ENCODE assay signal across 27 cellular contexts in genomic region chr10:116168329-116168728, GRCh38.
"Had no signal": no experiment of that assay in that cellular context is flagged by ENCODE, and none has a peak within 500 bp of the region (broad histone marks: within the 10 kb centered on the region; RNA-seq: fewer than 3 reads in every experiment).

No MANE protein-coding gene starts in this region.

- H3K27me3 Mint-ChIP-seq: activated B cell treated with CpG ODN at 0.5 μM for 24 hours; activated CD8-positive, alpha-beta T cell treated with anti-CD3 and anti-CD28 coated beads for 36 hours; central memory CD8-positive, alpha-beta T cell; stimulated activated memory B cell treated with anti-CD40 and anti-IgM and Interleukin-4, amounts not matched to agents 10 μg/mL and 1 μg/mL and 100 μg/mL, for 72 hours; T-helper 17 cell had no signal

- H3K4me3 Mint-ChIP-seq: activated B cell treated with CpG ODN at 0.5 μM for 24 hours; activated CD8-positive, alpha-beta T cell treated with anti-CD3 and anti-CD28 coated beads for 36 hours; activated T-cell treated with anti-CD3 and anti-CD28 coated beads, Interleukin-2, amount 50 U/mL, for 4 hours; activated T-helper 17 cell treated with anti-CD3 and anti-CD28 coated beads, Interleukin-2, amount 50 U/mL, for 72 hours; central memory CD8-positive, alpha-beta T cell; nephron; stimulated activated memory B cell treated with anti-CD40 and anti-IgM and Interleukin-4, amounts not matched to agents 10 μg/mL and 1 μg/mL and 100 μg/mL, for 72 hours; stimulated activated naive CD8-positive, alpha-beta T cell treated with anti-CD3 and anti-CD28 coated beads, Interleukin-15, amount 100 ng/mL, for 72 hours; T-helper 17 cell had no signal

- H3K4me1 Mint-ChIP-seq: activated B cell treated with CpG ODN at 0.5 μM for 24 hours; activated T-helper 17 cell treated with anti-CD3 and anti-CD28 coated beads, Interleukin-2, amount 50 U/mL, for 72 hours; central memory CD8-positive, alpha-beta T cell; stimulated activated memory B cell treated with anti-CD40 and anti-IgM and Interleukin-4, amounts not matched to agents 10 μg/mL and 1 μg/mL and 100 μg/mL, for 72 hours; stimulated activated naive CD8-positive, alpha-beta T cell treated with anti-CD3 and anti-CD28 coated beads, Interleukin-15, amount 100 ng/mL, for 72 hours; T-helper 17 cell had no signal

- H3K36me3 Mint-ChIP-seq: stimulated activated memory B cell treated with anti-CD40 and anti-IgM and Interleukin-4, amounts not matched to agents 10 μg/mL and 1 μg/mL and 100 μg/mL, for 72 hours had no signal

- H3K27ac Mint-ChIP-seq: activated B cell treated with CpG ODN at 0.5 μM for 24 hours; activated CD8-positive, alpha-beta T cell treated with anti-CD3 and anti-CD28 coated beads for 36 hours; activated T-helper 17 cell treated with anti-CD3 and anti-CD28 coated beads, Interleukin-2, amount 50 U/mL, for 72 hours; stimulated activated memory B cell treated with anti-CD40 and anti-IgM and Interleukin-4, amounts not matched to agents 10 μg/mL and 1 μg/mL and 100 μg/mL, for 72 hours; stimulated activated naive CD8-positive, alpha-beta T cell treated with anti-CD3 and anti-CD28 coated beads, Interleukin-15, amount 100 ng/mL, for 72 hours; T-helper 17 cell had no signal

- DNase-seq: activated B cell treated with CpG ODN at 0.5 μM for 24 hours; activated CD4-positive, alpha-beta T cell treated with anti-CD3 and anti-CD28 coated beads, Interleukin-2, amount 50 U/mL, for 1 hour; activated CD8-positive, alpha-beta T cell treated with anti-CD3 and anti-CD28 coated beads for 36 hours; activated gamma-delta T cell treated with Interleukin-2 at 50 U/mL for 16 hours; activated naive CD4-positive, alpha-beta T cell treated with anti-CD3 and anti-CD28 coated beads, Interleukin-2, amount 50 U/mL, for 16 hours; activated T-cell treated with anti-CD3 and anti-CD28 coated beads, Interleukin-2, amount 50 U/mL, for 4 hours; amniotic stem cell; dermis blood vessel endothelial cell; effector CD4-positive, alpha-beta T cell; foreskin keratinocyte; heart left ventricle; hypothalamus; mammary epithelial cell; posterior cingulate gyrus; stimulated activated CD4-positive, alpha-beta T cell treated with anti-CD3 and anti-CD28 coated beads, Interleukin-1b, Interleukin-23, amount 100 ng/mL, for 48 hours; stimulated activated CD4-positive, alpha-beta T cell treated with anti-CD3 and anti-CD28 coated beads, Interleukin-4, amount 100 ng/mL, for 4 hours; stimulated activated CD8-positive, alpha-beta memory T cell treated with anti-CD3 and anti-CD28 coated beads, Interleukin-4, amount 100 ng/mL, for 48 hours; stimulated activated naive CD8-positive, alpha-beta T cell treated with anti-CD3 and anti-CD28 coated beads, Interleukin-15, amount 100 ng/mL, for 72 hours; T-helper 17 cell; T1000; tibial artery; upper lobe of right lung had no signal

- ATAC-seq: activated CD8-positive, alpha-beta T cell treated with anti-CD3 and anti-CD28 coated beads for 36 hours; activated T-cell treated with anti-CD3 and anti-CD28 coated beads, Interleukin-2, amount 50 U/mL, for 4 hours; activated T-helper 17 cell treated with anti-CD3 and anti-CD28 coated beads, Interleukin-2, amount 50 U/mL, for 72 hours; foreskin keratinocyte; heart left ventricle; sciatic nerve; stimulated activated memory B cell treated with anti-CD40 and anti-IgM and Interleukin-4, amounts not matched to agents 10 μg/mL and 1 μg/mL and 100 μg/mL, for 72 hours; stimulated activated naive CD8-positive, alpha-beta T cell treated with anti-CD3 and anti-CD28 coated beads, Interleukin-15, amount 100 ng/mL, for 72 hours; T-helper 17 cell; upper lobe of right lung had no signal

- H3K9me3 Mint-ChIP-seq: activated CD8-positive, alpha-beta T cell treated with anti-CD3 and anti-CD28 coated beads for 36 hours had no signal
